In the genomic region with DNA sequence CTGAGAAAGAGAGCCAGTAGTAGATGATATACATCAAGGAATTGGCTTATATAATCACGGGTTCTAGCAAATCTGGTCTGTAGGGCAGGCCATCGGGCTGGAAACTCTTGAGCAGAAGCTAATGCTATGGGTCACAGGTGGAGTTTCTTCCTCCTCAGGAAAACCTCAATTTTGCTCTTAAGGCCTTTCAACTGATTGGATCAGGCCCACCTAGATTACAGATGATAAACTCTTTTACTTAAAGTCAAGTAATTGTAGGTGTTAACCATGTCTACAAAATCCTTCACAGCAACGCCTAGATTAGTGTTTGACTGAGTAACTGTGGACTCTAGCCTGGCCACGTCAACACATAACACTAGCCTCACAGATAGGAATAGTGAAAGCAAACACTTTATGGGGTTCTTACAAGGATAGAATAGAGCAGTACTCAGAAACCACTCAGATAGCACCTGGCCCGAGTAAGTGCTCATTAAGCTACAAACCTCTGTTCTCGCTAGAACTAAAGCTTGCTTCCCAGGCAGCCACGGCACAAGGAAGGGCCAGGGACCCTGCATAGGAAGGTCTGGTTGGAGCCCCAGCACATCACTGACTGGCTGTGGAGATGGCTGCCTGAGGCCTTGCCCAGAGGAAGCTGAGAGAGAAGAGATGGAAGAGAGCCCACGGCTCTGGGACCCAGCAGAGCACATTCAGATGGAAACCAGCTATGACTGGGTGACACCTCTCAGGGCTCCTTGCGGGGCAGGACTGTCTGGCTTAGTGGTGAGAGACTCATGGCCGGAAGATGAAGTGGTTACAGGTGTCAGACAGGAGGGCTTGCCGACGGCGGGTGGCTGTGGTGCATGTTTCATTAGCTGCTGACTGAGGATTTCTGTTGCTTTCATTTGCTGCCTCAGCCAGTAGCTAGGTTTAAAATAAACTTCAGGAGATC, we compare ENCODE assay signal across 8 cellular contexts.
DNase-seq lines count a peak whose midpoint lies in the region; ATAC-seq and TF ChIP-seq lines count a peak whose summit lies in the region.

No MANE protein-coding gene starts in this region.

- peak; percentile 97 for ATAC-seq in GM18868 (IDR thresholded peaks at IDR 0.05; ENCODE audit: unreplicated experiment)
- ATAC-seq in HG02981 (IDR thresholded peaks at IDR 0.05; ENCODE audit: unreplicated experiment): peak; percentile 99

- no peaks in the 10 kb centered on the region for H3K27me3 ChIP-seq in effector memory CD4-positive, alpha-beta T cell (replicated peaks; ENCODE audit: control insufficient read depth, insufficient read depth, low read length, poor library complexity, severe bottlenecking)
- no peaks in the 10 kb centered on the region for H3K27me3 ChIP-seq in tibial artery

- H3K4me1 ChIP-seq in effector memory CD4-positive, alpha-beta T cell (ENCODE audit: control insufficient read depth, insufficient read depth, low read length, poor library complexity, severe bottlenecking): peaks cover 12% of the 10 kb centered on the region
- H3K4me1 ChIP-seq in tibial artery: no peaks in the 10 kb centered on the region

- DNase-seq in T-helper 22 cell (ENCODE audit: low read depth) (peak; percentile 22), tibial artery (no peak), NCI-H1694 (lab: John Stamatoyannopoulos, UW) (no peak), NCI-H2171 treated with DMSO at 0.1 percent for 48 hours (lab: John Stamatoyannopoulos, UW) (no peak)
- DNase-seq in effector memory CD4-positive, alpha-beta T cell: peak; percentile 49 to 67 (median 57)
- peak; percentile 75 for DNase-seq in stimulated activated naive CD4-positive, alpha-beta T cell treated with Interleukin-2 at 50 U/mL for 16 hours (lab: John Stamatoyannopoulos, UW)

- no peaks in the 10 kb centered on the region for H3K9me3 ChIP-seq in effector memory CD4-positive, alpha-beta T cell (ENCODE audit: control insufficient read depth, low read length)
- H3K9me3 ChIP-seq in tibial artery: no peaks in the 10 kb centered on the region

- no peaks in the 10 kb centered on the region for H3K36me3 ChIP-seq in effector memory CD4-positive, alpha-beta T cell (ENCODE audit: control insufficient read depth, insufficient read depth, low read length)
- no peaks in the 10 kb centered on the region for H3K36me3 ChIP-seq in tibial artery

- H3K27ac ChIP-seq in effector memory CD4-positive, alpha-beta T cell (ENCODE audit: insufficient read depth, low read length, poor library complexity, severe bottlenecking): no peak overlapping the region
- no peak overlapping the region for H3K27ac ChIP-seq in tibial artery

- intact Hi-C loops in tibial artery (cut with DNase I; ENCODE audit: low total_unique reads): no loop called here

- no peak for TF ChIP-seq CTCF in tibial artery (IDR thresholded peaks at IDR 0.05)

- no peak overlapping the region for H3K4me3 ChIP-seq in effector memory CD4-positive, alpha-beta T cell (ENCODE audit: insufficient read depth, low read depth, low read length, poor library complexity, severe bottlenecking)
- no peak overlapping the region for H3K4me3 ChIP-seq in tibial artery

Comparison
In these comparisons a context has a peak if more than half of its experiments do, and no peak if none do; other contexts are left out.
1. DNase-seq: peak in T-helper 22 cell (single experiment), effector memory CD4-positive, alpha-beta T cell (3 of 3) and stimulated activated naive CD4-positive, alpha-beta T cell treated with Interleukin-2 at 50 U/mL for 16 hours (single experiment); none in tibial artery (0 of 2), NCI-H1694 (single experiment) and NCI-H2171 treated with DMSO at 0.1 percent for 48 hours (single experiment).